Comparison of ENCODE assay signal across 15 cellular contexts in the genomic region with DNA sequence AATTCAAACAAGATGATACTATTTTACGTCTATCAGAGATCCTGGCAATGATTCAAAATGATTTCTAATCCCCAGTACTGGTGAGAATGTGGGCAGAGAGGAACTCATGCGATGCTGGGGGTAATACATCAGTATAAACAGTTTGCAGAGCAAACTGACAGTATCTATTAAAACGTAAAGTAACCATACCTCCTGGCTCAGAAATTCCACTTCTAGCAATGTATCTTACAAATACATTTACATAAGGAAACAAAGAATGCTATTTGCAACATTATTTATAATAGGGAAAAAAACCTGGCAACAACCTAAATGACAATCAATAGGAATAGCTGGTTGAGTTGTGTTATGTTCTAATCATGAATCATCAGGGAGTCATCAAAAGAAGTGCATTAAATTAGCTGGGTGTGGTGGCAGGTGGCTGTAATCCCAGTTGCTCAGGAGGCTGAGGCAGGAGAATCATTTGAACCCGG. TPM values are rescaled to one million over a fixed set of nuclear protein-coding genes. Genes with fewer than 3 reads are reported as not detected.
DNase-seq lines count a peak whose midpoint lies in the region; ATAC-seq and TF ChIP-seq lines count a peak whose summit lies in the region.
"Had no signal": no experiment of that assay in that cellular context is flagged by ENCODE, and none has a peak within 500 bp of the region (broad histone marks: within the 10 kb centered on the region; RNA-seq: fewer than 3 reads in every experiment).

No MANE protein-coding gene starts in this region.

- H4K20me1 ChIP-seq in SK-N-SH (ENCODE audit: insufficient read depth): no peaks in the 10 kb centered on the region

- no peak overlapping the region for H3K9ac ChIP-seq in SK-N-SH

- H3K4me3 Mint-ChIP-seq in osteocyte (ENCODE audit: unreplicated experiment): no peak overlapping the region
- H3K4me3 Mint-ChIP-seq: IgD-negative memory B cell; stimulated activated naive CD8-positive, alpha-beta T cell treated with anti-CD3 and anti-CD28 coated beads, Interleukin-15, Interleukin-2, amounts not matched to agents 100 ng/mL and 50 ng/mL, for 24 hours had no signal

- H3K27ac ChIP-seq in SK-N-SH (ENCODE audit: low read depth in 2 of 2, low read length in 1 of 2): peak overlapping the region in 1 of 2 experiments; percentile 30; a peak in 1 of 4 replicates
- H3K27ac ChIP-seq: C4-2B, skin epidermis had no signal

- CTCF ChIA-PET in SK-N-SH (lab: Yijun Ruan, JAX): no interaction called here

- no peaks in the 10 kb centered on the region for H3K79me2 ChIP-seq in SK-N-SH (ENCODE audit: insufficient read depth)

- peak; percentile 52 for DNase-seq in EH (ENCODE audit: low read depth)
- peak; percentile 17 for DNase-seq in LHCN-M2 (ENCODE audit: low read depth)
- DNase-seq in SK-N-SH: peak; percentile 33
- peak; percentile 22 for DNase-seq in fibroblast of villous mesenchyme (ENCODE audit: low read depth)
- no peak for DNase-seq in activated naive CD4-positive, alpha-beta T cell treated with Interleukin-2 at 50 U/mL for 16 hours
- no peak for DNase-seq in osteocyte (ENCODE audit: extremely low spot score, unreplicated experiment)
- DNase-seq: activated naive CD4-positive, alpha-beta T cell; islet precursor cell; NK-92 treated with Interleukin-12 subunit alpha and Interleukin-12 subunit beta, amount 100 ng/mL, for 24 hours had no signal

- H3K27me3 ChIP-seq in SK-N-SH (ENCODE audit: insufficient read depth): no peaks in the 10 kb centered on the region

- H3K36me3 Mint-ChIP-seq in osteocyte (ENCODE audit: unreplicated experiment): no peaks in the 10 kb centered on the region

- POLR2A ChIA-PET in SK-N-SH (lab: Yijun Ruan, JAX): no interaction called here

- peaks cover 3 to 5% of the 10 kb centered on the region in 2 experiments; a peak in 2 of 4 replicates for H3K4me1 ChIP-seq in SK-N-SH (ENCODE audit: control insufficient read depth in 1 of 2, insufficient read depth in 2 of 2, low read depth in 1 of 2, low read length in 1 of 2)

- no peaks in the 10 kb centered on the region for H3K36me3 ChIP-seq in SK-N-SH (replicated peaks in 1 of 2; ENCODE audit: control insufficient read depth in 1 of 2, insufficient read depth in 2 of 2, low read length in 1 of 2)

- H3K9me3 ChIP-seq in SK-N-SH: no peaks in the 10 kb centered on the region

- ATAC-seq in HG02840 (IDR thresholded peaks at IDR 0.05; ENCODE audit: low FRiP score, unreplicated experiment) (no peak), HG03457 (IDR thresholded peaks at IDR 0.05; ENCODE audit: unreplicated experiment) (no peak)

- H3K27me3 Mint-ChIP-seq in osteocyte (ENCODE audit: unreplicated experiment): peaks cover 2% of the 10 kb centered on the region
- H3K27me3 Mint-ChIP-seq: stimulated activated naive CD8-positive, alpha-beta T cell treated with anti-CD3 and anti-CD28 coated beads, Interleukin-15, Interleukin-2, amounts not matched to agents 100 ng/mL and 50 ng/mL, for 24 hours had no signal

- TF ChIP-seq CTCF in SK-N-SH (IDR thresholded peaks at IDR 0.05): no peak
- TF ChIP-seq CTCF in fibroblast of villous mesenchyme (IDR thresholded peaks at IDR 0.05; ENCODE audit: insufficient read depth, low read depth, low read length): no peak
- TF ChIP-seq CTCF in osteocyte (IDR thresholded peaks at IDR 0.05): no peak

- no peak overlapping the region for H3K27ac Mint-ChIP-seq in osteocyte (ENCODE audit: unreplicated experiment)
- H3K27ac Mint-ChIP-seq: IgD-negative memory B cell; stimulated activated naive CD8-positive, alpha-beta T cell treated with anti-CD3 and anti-CD28 coated beads, Interleukin-15, Interleukin-2, amounts not matched to agents 100 ng/mL and 50 ng/mL, for 24 hours had no signal

- H2AFZ ChIP-seq in SK-N-SH (ENCODE audit: low read depth): no peak overlapping the region

- peaks cover under 1% of the 10 kb centered on the region for H3K4me1 Mint-ChIP-seq in osteocyte (ENCODE audit: unreplicated experiment)
- H3K4me1 Mint-ChIP-seq: IgD-negative memory B cell had no signal

- no peak overlapping the region for H3K4me2 ChIP-seq in SK-N-SH

- 34% methylated on average over 4 of the region's 4 CpGs for WGBS in SK-N-SH (ENCODE audit: low lambda C conversion rate)

- TF ChIP-seq EP300 in SK-N-SH (IDR thresholded peaks at IDR 0.05; ENCODE audit: borderline replicate concordance in 1 of 2, low read depth in 1 of 2, low read length in 1 of 2): peak; percentile 23 to 46; a peak in 1 of 4 replicates

- no peak overlapping the region for H3K4me3 ChIP-seq in SK-N-SH (ENCODE audit: low read depth in 2 of 2, low read length in 1 of 2)
- H3K4me3 ChIP-seq in fibroblast of villous mesenchyme (ENCODE audit: low read depth, low read length): no peak overlapping the region
- H3K4me3 ChIP-seq: skin epidermis had no signal

- H3K9me2 ChIP-seq in SK-N-SH: no peaks in the 10 kb centered on the region

- TF ChIP-seq RAD21 in SK-N-SH (IDR thresholded peaks at IDR 0.05; ENCODE audit: low read length): no peak

- no peaks in the 10 kb centered on the region for H3K9me3 Mint-ChIP-seq in osteocyte (ENCODE audit: unreplicated experiment)
- H3K9me3 Mint-ChIP-seq: IgD-negative memory B cell; stimulated activated naive CD8-positive, alpha-beta T cell treated with anti-CD3 and anti-CD28 coated beads, Interleukin-15, Interleukin-2, amounts not matched to agents 100 ng/mL and 50 ng/mL, for 24 hours had no signal

- H3F3A ChIP-seq in SK-N-SH (replicated peaks; ENCODE audit: insufficient read depth): no peaks in the 10 kb centered on the region

TF ChIP-seq in SK-N-SH, 30 proteins besides CTCF, POLR2A, EP300 and RAD21 (continues in another document):
- TF ChIP-seq, protein P1, sequence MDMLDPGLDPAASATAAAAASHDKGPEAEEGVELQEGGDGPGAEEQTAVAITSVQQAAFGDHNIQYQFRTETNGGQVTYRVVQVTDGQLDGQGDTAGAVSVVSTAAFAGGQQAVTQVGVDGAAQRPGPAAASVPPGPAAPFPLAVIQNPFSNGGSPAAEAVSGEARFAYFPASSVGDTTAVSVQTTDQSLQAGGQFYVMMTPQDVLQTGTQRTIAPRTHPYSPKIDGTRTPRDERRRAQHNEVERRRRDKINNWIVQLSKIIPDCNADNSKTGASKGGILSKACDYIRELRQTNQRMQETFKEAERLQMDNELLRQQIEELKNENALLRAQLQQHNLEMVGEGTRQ (IDR thresholded peaks at IDR 0.05; ENCODE audit: borderline replicate concordance, low read depth, low read length): no peak
- TF ChIP-seq FOXM1 (IDR thresholded peaks at IDR 0.05; ENCODE audit: low read depth): no peak
- TF ChIP-seq TEAD4 (IDR thresholded peaks at IDR 0.05; ENCODE audit: borderline replicate concordance, insufficient read depth): no peak
- TF ChIP-seq TCF12 (IDR thresholded peaks at IDR 0.05): peak; percentile 88
- TF ChIP-seq ELF1 (IDR thresholded peaks at IDR 0.05): 0 out of 2 replicates have a peak, but pooled peaks have one; percentile 5
- TF ChIP-seq, protein P2, sequence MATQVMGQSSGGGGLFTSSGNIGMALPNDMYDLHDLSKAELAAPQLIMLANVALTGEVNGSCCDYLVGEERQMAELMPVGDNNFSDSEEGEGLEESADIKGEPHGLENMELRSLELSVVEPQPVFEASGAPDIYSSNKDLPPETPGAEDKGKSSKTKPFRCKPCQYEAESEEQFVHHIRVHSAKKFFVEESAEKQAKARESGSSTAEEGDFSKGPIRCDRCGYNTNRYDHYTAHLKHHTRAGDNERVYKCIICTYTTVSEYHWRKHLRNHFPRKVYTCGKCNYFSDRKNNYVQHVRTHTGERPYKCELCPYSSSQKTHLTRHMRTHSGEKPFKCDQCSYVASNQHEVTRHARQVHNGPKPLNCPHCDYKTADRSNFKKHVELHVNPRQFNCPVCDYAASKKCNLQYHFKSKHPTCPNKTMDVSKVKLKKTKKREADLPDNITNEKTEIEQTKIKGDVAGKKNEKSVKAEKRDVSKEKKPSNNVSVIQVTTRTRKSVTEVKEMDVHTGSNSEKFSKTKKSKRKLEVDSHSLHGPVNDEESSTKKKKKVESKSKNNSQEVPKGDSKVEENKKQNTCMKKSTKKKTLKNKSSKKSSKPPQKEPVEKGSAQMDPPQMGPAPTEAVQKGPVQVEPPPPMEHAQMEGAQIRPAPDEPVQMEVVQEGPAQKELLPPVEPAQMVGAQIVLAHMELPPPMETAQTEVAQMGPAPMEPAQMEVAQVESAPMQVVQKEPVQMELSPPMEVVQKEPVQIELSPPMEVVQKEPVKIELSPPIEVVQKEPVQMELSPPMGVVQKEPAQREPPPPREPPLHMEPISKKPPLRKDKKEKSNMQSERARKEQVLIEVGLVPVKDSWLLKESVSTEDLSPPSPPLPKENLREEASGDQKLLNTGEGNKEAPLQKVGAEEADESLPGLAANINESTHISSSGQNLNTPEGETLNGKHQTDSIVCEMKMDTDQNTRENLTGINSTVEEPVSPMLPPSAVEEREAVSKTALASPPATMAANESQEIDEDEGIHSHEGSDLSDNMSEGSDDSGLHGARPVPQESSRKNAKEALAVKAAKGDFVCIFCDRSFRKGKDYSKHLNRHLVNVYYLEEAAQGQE (IDR thresholded peaks at IDR 0.05; ENCODE audit: low read depth, low read length): no peak
- no peak for TF ChIP-seq TAF1 (IDR thresholded peaks at IDR 0.05; ENCODE audit: borderline replicate concordance, low read depth, low read length)
- TF ChIP-seq MEF2A (IDR thresholded peaks at IDR 0.05; ENCODE audit: borderline replicate concordance, low read depth): no peak
- no peak for TF ChIP-seq NRF1 (IDR thresholded peaks at IDR 0.05; ENCODE audit: low read depth, low read length)
- no peak for TF ChIP-seq SMC3 (IDR thresholded peaks at IDR 0.05; ENCODE audit: low read depth, low read length)
- TF ChIP-seq, protein P3, sequence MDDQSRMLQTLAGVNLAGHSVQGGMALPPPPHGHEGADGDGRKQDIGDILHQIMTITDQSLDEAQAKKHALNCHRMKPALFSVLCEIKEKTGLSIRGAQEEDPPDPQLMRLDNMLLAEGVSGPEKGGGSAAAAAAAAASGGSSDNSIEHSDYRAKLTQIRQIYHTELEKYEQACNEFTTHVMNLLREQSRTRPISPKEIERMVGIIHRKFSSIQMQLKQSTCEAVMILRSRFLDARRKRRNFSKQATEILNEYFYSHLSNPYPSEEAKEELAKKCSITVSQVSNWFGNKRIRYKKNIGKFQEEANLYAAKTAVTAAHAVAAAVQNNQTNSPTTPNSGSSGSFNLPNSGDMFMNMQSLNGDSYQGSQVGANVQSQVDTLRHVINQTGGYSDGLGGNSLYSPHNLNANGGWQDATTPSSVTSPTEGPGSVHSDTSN (IDR thresholded peaks at IDR 0.05): peak; percentile 69
- TF ChIP-seq YY1 (IDR thresholded peaks at IDR 0.05; ENCODE audit: low read depth): no peak
- no peak for TF ChIP-seq EZH2phosphoT487 (IDR thresholded peaks at IDR 0.05; ENCODE audit: borderline replicate concordance, low read depth)

RNA-seq across cellular contexts. Expression of a gene that starts 15.9 kb away (rescaled TPM):
- total RNA-seq in LHCN-M2 (2014; rRNA removed): 28.4 and 29.3 TPM in 2 replicates
- 25.9 TPM for polyA plus RNA-seq in LHCN-M2 (2012)
- polyA plus RNA-seq in SK-N-SH (2012; rRNA removed): 16.7 and 22.0 TPM in 2 replicates
- 20.4 and 26.4 TPM in 2 replicates for polyA plus RNA-seq in SK-N-SH (2012; cell fraction: cytosol; rRNA removed)
- polyA plus RNA-seq in SK-N-SH (2012; cell fraction: nucleus; rRNA removed): 22.9 and 37.4 TPM in 2 replicates
- 91.5 and 308 TPM in 2 replicates for total RNA-seq in fibroblast of villous mesenchyme
- 61.5 and 68.5 TPM in 2 replicates for total RNA-seq in osteocyte

Comparison
In these comparisons a context has a peak if more than half of its experiments do, and no peak if none do; other contexts are left out.
1. DNase-seq: peak in EH (single experiment), LHCN-M2 (single experiment), SK-N-SH (single experiment) and fibroblast of villous mesenchyme (single experiment); none in activated naive CD4-positive, alpha-beta T cell treated with Interleukin-2 at 50 U/mL for 16 hours (single experiment) and osteocyte (single experiment).